In the genomic region with DNA sequence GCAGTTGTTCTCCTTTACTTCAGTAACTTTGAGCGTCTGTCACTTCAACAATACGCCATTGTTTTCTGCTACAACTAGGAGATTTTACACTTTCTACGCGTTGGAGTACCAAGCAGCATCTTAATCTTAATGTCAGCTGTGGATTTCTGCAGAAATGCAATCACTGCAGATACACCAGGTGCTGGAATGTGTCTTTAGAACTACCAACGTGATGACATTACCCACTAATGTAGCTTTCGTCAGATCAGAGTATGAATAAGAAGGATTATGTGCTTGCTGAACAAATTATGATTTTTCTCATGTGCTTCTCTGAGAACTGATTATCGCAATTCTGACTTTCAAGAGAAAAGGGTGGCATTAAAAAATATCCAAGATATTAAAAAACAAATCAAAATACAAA, we compare ENCODE assay signal across 3 cellular contexts.
"Had no signal": no experiment of that assay in that cellular context is flagged by ENCODE, and none has a peak within 500 bp of the region (broad histone marks: within the 10 kb centered on the region; RNA-seq: fewer than 3 reads in every experiment).

No MANE protein-coding gene starts in this region.

- ATAC-seq: GM12878 had no signal

- H3K4me3 ChIP-seq: GM12878 had no signal

- DNase-seq: GDM1, GF-D8 had no signal
